ENCODE assay signal across 18 cellular contexts in genomic region chr9:83030391-83031107, GRCh38. TPM values are rescaled to one million over a fixed set of nuclear protein-coding genes. Genes with fewer than 3 reads are reported as not detected.
DNase-seq lines count a peak whose midpoint lies in the region; ATAC-seq and TF ChIP-seq lines count a peak whose summit lies in the region.
"Had no signal": no experiment of that assay in that cellular context is flagged by ENCODE, and none has a peak within 500 bp of the region (broad histone marks: within the 10 kb centered on the region; RNA-seq: fewer than 3 reads in every experiment).

No MANE protein-coding gene starts in this region.

- H3K4me3 ChIP-seq in BLaER1 (no peak overlapping the region), esophagus (ENCODE audit: low read depth in 1 of 2, low read length in 2 of 2) (no peak overlapping the region), left ventricle myocardium inferior (no peak overlapping the region)
- H3K4me3 ChIP-seq: BLaER1 treated with 17β-estradiol and CSF1 and Interleukin-3, amounts not matched to agents 10 nM and 100 nM; HAP-1; SK-N-MC had no signal

- H3K27me3 Mint-ChIP-seq in HFFc6 (ENCODE audit: insufficient read depth): no peaks in the 10 kb centered on the region

- H3K4me1 Mint-ChIP-seq in HFFc6 (ENCODE audit: low read depth): peaks cover 68% of the 10 kb centered on the region

- no peak for TF ChIP-seq CTCF in HFFc6 (IDR thresholded peaks at IDR 0.05)
- no peak for TF ChIP-seq CTCF in left ventricle myocardium inferior (IDR thresholded peaks at IDR 0.05; ENCODE audit: borderline replicate concordance)

- 60 to 65% methylated on average over 6 of the region's 6 CpGs for WGBS in esophagus, 2 donors

- H3K27me3 ChIP-seq in BLaER1 (no peaks in the 10 kb centered on the region; the same call in 1 of the 2 replicates), esophagus (ENCODE audit: control insufficient read depth in 1 of 2, insufficient read depth in 2 of 2, low read length in 2 of 2) (no peaks in the 10 kb centered on the region), left ventricle myocardium inferior (ENCODE audit: low read depth) (no peaks in the 10 kb centered on the region)
- H3K27me3 ChIP-seq: BLaER1 treated with 17β-estradiol and CSF1 and Interleukin-3, amounts not matched to agents 10 nM and 100 nM had no signal

- DNase-seq in HFFc6 (peak; percentile 15), cerebellar nuclear complex (lab: John Stamatoyannopoulos, UW) (no peak), left ventricle myocardium inferior (no peak), NCI-H1436 treated with DMSO at 0.1 percent for 48 hours (lab: John Stamatoyannopoulos, UW) (no peak)
- DNase-seq: CD8-positive, alpha-beta T cell; Kasumi-1; NCI-H1105 treated with DMSO at 0.1 percent for 48 hours; NCI-H187; NCI-H2107; NCI-H510A treated with DMSO at 0.1 percent for 48 hours; NCI-H82; SHP77 had no signal

- no peaks in the 10 kb centered on the region for H3K36me3 ChIP-seq in BLaER1
- no peaks in the 10 kb centered on the region for H3K36me3 ChIP-seq in esophagus (ENCODE audit: control insufficient read depth in 2 of 2, insufficient read depth in 2 of 2, low read length in 1 of 2)
- H3K36me3 ChIP-seq in left ventricle myocardium inferior: no peaks in the 10 kb centered on the region
- H3K36me3 ChIP-seq: BLaER1 treated with 17β-estradiol and CSF1 and Interleukin-3, amounts not matched to agents 10 nM and 100 nM; HAP-1 had no signal

- intact Hi-C loops in left ventricle myocardium inferior (cut with micrococcal nuclease): no loop called here

- H3K4me1 ChIP-seq in BLaER1: peaks cover 8% of the 10 kb centered on the region; the same call in 1 of the 2 replicates
- peaks cover 0 to 4% of the 10 kb centered on the region in 2 donors for H3K4me1 ChIP-seq in esophagus (ENCODE audit: control insufficient read depth in 2 of 2, insufficient read depth in 2 of 2, low read length in 1 of 2)
- no peaks in the 10 kb centered on the region for H3K4me1 ChIP-seq in left ventricle myocardium inferior
- H3K4me1 ChIP-seq: HAP-1 had no signal

- H3K4me2 ChIP-seq in BLaER1: 0 out of 2 replicates have a peak overlapping the region, but pooled peaks have one; percentile 28

- no peak overlapping the region; the same call in 1 of the 2 replicates for H3K4me3 Mint-ChIP-seq in HFFc6
- H3K4me3 Mint-ChIP-seq: CD8-positive, alpha-beta T cell had no signal

- no peak overlapping the region for H3K9ac ChIP-seq in BLaER1
- H3K9ac ChIP-seq: BLaER1 treated with 17β-estradiol and CSF1 and Interleukin-3, amounts not matched to agents 10 nM and 100 nM had no signal

- no peaks in the 10 kb centered on the region for H4K20me1 ChIP-seq in BLaER1
- H4K20me1 ChIP-seq: BLaER1 treated with 17β-estradiol and CSF1 and Interleukin-3, amounts not matched to agents 10 nM and 100 nM had no signal

- H3K9me3 ChIP-seq in BLaER1 (no peaks in the 10 kb centered on the region), esophagus (ENCODE audit: control insufficient read depth in 2 of 2, insufficient read depth in 1 of 2, low read depth in 1 of 2, low read length in 1 of 2) (no peaks in the 10 kb centered on the region), left ventricle myocardium inferior (replicated peaks) (no peaks in the 10 kb centered on the region)
- H3K9me3 ChIP-seq: HAP-1 had no signal

- H3K9me3 Mint-ChIP-seq in HFFc6: no peaks in the 10 kb centered on the region

- ATAC-seq in GM21515 (IDR thresholded peaks at IDR 0.05; ENCODE audit: unreplicated experiment): no peak
- ATAC-seq: CD8-positive, alpha-beta T cell had no signal

- H3K27ac ChIP-seq in BLaER1: no peak overlapping the region
- H3K27ac ChIP-seq in esophagus (ENCODE audit: low read depth in 2 of 2, low read length in 1 of 2): peak overlapping the region; percentile 22 to 31
- no peak overlapping the region for H3K27ac ChIP-seq in left ventricle myocardium inferior (replicated peaks)
- H3K27ac ChIP-seq: BLaER1 treated with 17β-estradiol and CSF1 and Interleukin-3, amounts not matched to agents 10 nM and 100 nM; SK-N-MC had no signal

- H3K36me3 Mint-ChIP-seq in HFFc6 (ENCODE audit: low read depth): no peaks in the 10 kb centered on the region
- H3K36me3 Mint-ChIP-seq: CD8-positive, alpha-beta T cell had no signal

- no peak overlapping the region for H3K27ac Mint-ChIP-seq in HFFc6
- H3K27ac Mint-ChIP-seq: CD8-positive, alpha-beta T cell had no signal

RNA-seq across cellular contexts. Expression of gene RASEF, which starts 32.4 kb away (rescaled TPM):
- total RNA-seq in HFFc6 (2021; fragmentation: NEBNext Ultra II Directional; extraction: Animal tissue kit (Norgen Biotek cat#: 25700)): under 1 TPM in 3 of 6 experiments, not detected in 3; 0.05 to 0.10 (median 0.08) TPM
- 1 to 10 TPM; 3.8 to 4.3 TPM for polyA plus RNA-seq in esophagus
- 0.05 TPM for total RNA-seq in left ventricle myocardium inferior
- total RNA-seq: CD8-positive, alpha-beta T cell had no signal

Comparison
In these comparisons a context has a peak if more than half of its experiments do, and no peak if none do; other contexts are left out.
1. H3K27ac ChIP-seq: peak in esophagus (2 of 2); none in BLaER1 (single experiment) and left ventricle myocardium inferior (single experiment).